15 cellular contexts compared by ENCODE assay signal in genomic region chr16:75112281-75113045, GRCh38. TPM values are rescaled to one million over a fixed set of nuclear protein-coding genes. Genes with fewer than 3 reads are reported as not detected.
DNase-seq lines count a peak whose midpoint lies in the region; ATAC-seq and TF ChIP-seq lines count a peak whose summit lies in the region.
"Had no signal": no experiment of that assay in that cellular context is flagged by ENCODE, and none has a peak within 500 bp of the region (broad histone marks: within the 10 kb centered on the region; RNA-seq: fewer than 3 reads in every experiment).

No MANE protein-coding gene starts in this region.

- H3K23me2 ChIP-seq in H9 (ENCODE audit: insufficient read length, low read depth, low read length, poor library complexity, severe bottlenecking), result no peaks in the 10 kb centered on the region

- H3K14ac ChIP-seq in H9 (ENCODE audit: insufficient read depth, low read length), result no peak overlapping the region; the same call in 1 of the 2 replicates

- CTCF ChIA-PET in Caco-2 (lab: Charles Lee), result interaction anchor here (1.6 to 3.9 kb wide), 4 partner anchors 18 to 115 kb away, joined by 5 to 112 read pairs (median 14); partner anchors contain the start of gene ZNRF1

- peaks cover 28% of the 10 kb centered on the region for H3K4me1 ChIP-seq in Caco-2
- peaks cover 6% of the 10 kb centered on the region; the same call in 1 of the 2 replicates for H3K4me1 ChIP-seq in H9 (ENCODE audit: insufficient read depth, low read length)
- H3K4me1 ChIP-seq in gastroesophageal sphincter, result peaks cover 8 to 82% (median 41%) of the 10 kb centered on the region in 3 donors
- peaks cover 34% of the 10 kb centered on the region for H3K4me1 ChIP-seq in ovary (ENCODE audit: insufficient read depth)

- H3K36me3 Mint-ChIP-seq in Caco-2 (ENCODE audit: insufficient read depth, unreplicated experiment), result peaks cover 58% of the 10 kb centered on the region
- H3K36me3 Mint-ChIP-seq in H9 (ENCODE audit: insufficient read depth in 1 of 3, low read depth in 3 of 3), result peaks cover 0 to 4% (median 2%) of the 10 kb centered on the region in 3 experiments; a peak in 4 of 7 replicates
- peaks cover 14 to 22% of the 10 kb centered on the region in 2 donors for H3K36me3 Mint-ChIP-seq in CD14-positive monocyte

- no peak overlapping the region for H2BK12ac ChIP-seq in H9 (ENCODE audit: insufficient read length, low read depth, low read length)

- H4K5ac ChIP-seq in H9 (ENCODE audit: insufficient read length, low read depth, low read length), result no peak overlapping the region

- H3K36me3 ChIP-seq in Caco-2 (ENCODE audit: control insufficient read depth, insufficient read depth, low read length) (0 out of 2 replicates have a peak, but pooled peaks cover 1% of the 10 kb centered on the region), gastroesophageal sphincter (peaks cover 0 to 10% of the 10 kb centered on the region in 2 donors), ovary (no peaks in the 10 kb centered on the region)
- H3K36me3 ChIP-seq: pancreas, SJCRH30 had no signal

- no peak overlapping the region for H2BK15ac ChIP-seq in H9 (ENCODE audit: low read depth, low read length)

- peak in 1 of 2 experiments; percentile 0 for TF ChIP-seq CTCF in Caco-2 (IDR thresholded peaks at IDR 0.05; ENCODE audit: insufficient read depth in 1 of 2, low read depth in 1 of 2, low read length in 1 of 2, severe bottlenecking in 1 of 2, unreplicated experiment in 1 of 2)
- TF ChIP-seq CTCF in H9 (conservative IDR thresholded peaks at IDR 0.05), result no peak
- TF ChIP-seq CTCF in gastroesophageal sphincter (IDR thresholded peaks at IDR 0.05), result no peak
- TF ChIP-seq CTCF in ovary (IDR thresholded peaks at IDR 0.05), result no peak
- TF ChIP-seq CTCF in CD14-positive monocyte (IDR thresholded peaks at IDR 0.05), result no peak

- no peaks in the 10 kb centered on the region for H3K79me1 ChIP-seq in H9 (ENCODE audit: insufficient read depth, low read depth, low read length, poor library complexity, severe bottlenecking)

- H3K27me3 Mint-ChIP-seq in Caco-2 (ENCODE audit: insufficient read depth, unreplicated experiment), result no peaks in the 10 kb centered on the region
- peaks cover 4% of the 10 kb centered on the region; the same call in 1 of the 2 replicates for H3K27me3 Mint-ChIP-seq in H9 (ENCODE audit: low read depth)
- peaks cover 22 to 32% (median 30%) of the 10 kb centered on the region in 3 donors for H3K27me3 Mint-ChIP-seq in CD14-positive monocyte (ENCODE audit: low read depth in 3 of 3)

- ATAC-seq in gastroesophageal sphincter (no peak), GM21737 (IDR thresholded peaks at IDR 0.05; ENCODE audit: unreplicated experiment) (no peak)
- ATAC-seq: pancreas had no signal

- no peak overlapping the region for H3K9ac ChIP-seq in H9 (ENCODE audit: extremely low read depth, insufficient read length, low read length)

- H3K27me3 ChIP-seq in Caco-2 (replicated peaks; ENCODE audit: control insufficient read depth, insufficient read depth, low read length) (no peaks in the 10 kb centered on the region), H9 (ENCODE audit: insufficient read depth, low read length) (no peaks in the 10 kb centered on the region), gastroesophageal sphincter (no peaks in the 10 kb centered on the region), ovary (no peaks in the 10 kb centered on the region)
- H3K27me3 ChIP-seq: dorsolateral prefrontal cortex, pancreas, SJCRH30 had no signal

- BruUV-seq in Caco-2 (replicated peaks; lab: Mats Ljungman, UMichigan), result no TSS peak

- no peak overlapping the region for H4K91ac ChIP-seq in H9 (ENCODE audit: insufficient read length, low read depth, low read length)

- no peak overlapping the region for H3K18ac ChIP-seq in H9 (ENCODE audit: insufficient read length, low read depth, low read length)

- H3K9me3 Mint-ChIP-seq in Caco-2 (ENCODE audit: unreplicated experiment), result no peaks in the 10 kb centered on the region
- 0 out of 5 replicates have a peak, but pooled peaks cover 0 to 3% of the 10 kb centered on the region in 2 experiments for H3K9me3 Mint-ChIP-seq in H9
- peaks cover 0 to 6% (median 3%) of the 10 kb centered on the region in 7 donors for H3K9me3 Mint-ChIP-seq in CD14-positive monocyte

- no peak overlapping the region for H2AK5ac ChIP-seq in H9 (ENCODE audit: insufficient read length, low read length)

- H3K4me3 Mint-ChIP-seq in Caco-2 (ENCODE audit: unreplicated experiment) (no peak overlapping the region), H9 (peak overlapping the region in 1 of 2 experiments; percentile 69; a peak in 2 of 5 replicates), CD14-positive monocyte (peak overlapping the region in 1 of 2 donors; percentile 86)

- no peaks in the 10 kb centered on the region for H4K20me1 ChIP-seq in H9 (ENCODE audit: control insufficient read depth, insufficient read depth, insufficient read length)

- no peaks in the 10 kb centered on the region for H3K79me2 ChIP-seq in H9 (ENCODE audit: insufficient read depth, low read length)

- POLR2A ChIA-PET in Caco-2 (lab: Charles Lee), result no interaction called here

- WGBS in H9 (ENCODE audit: extremely low coverage, insufficient read length, low lambda C conversion rate), result no CpG with 5 or more reads among the region's 25 CpGs
- WGBS in gastroesophageal sphincter (ENCODE audit: low coverage in 1 of 2), 2 donors, result 66 to 73% methylated on average over 4 to 7 of the region's 25 CpGs
- 36 to 44% (median 40%) methylated on average over 25 of the region's 25 CpGs for WGBS in ovary, 3 donors

- TF ChIP-seq EP300 in gastroesophageal sphincter (IDR thresholded peaks at IDR 0.05) (no peak), ovary (IDR thresholded peaks at IDR 0.05) (no peak)

- TF ChIP-seq POLR2A in gastroesophageal sphincter (IDR thresholded peaks at IDR 0.05) (no peak), ovary (IDR thresholded peaks at IDR 0.05) (no peak)

- H2AFZ ChIP-seq in H9 (ENCODE audit: low read length), result no peak overlapping the region

- H3K4me1 Mint-ChIP-seq in Caco-2 (ENCODE audit: low read depth, unreplicated experiment) (peaks cover 40% of the 10 kb centered on the region), H9 (peaks cover 49 to 64% of the 10 kb centered on the region in 2 experiments), CD14-positive monocyte (peaks cover 65% of the 10 kb centered on the region)

- intact Hi-C loops in Caco-2 (cut with micrococcal nuclease; ENCODE audit: unreplicated experiment) (no loop called here), ovary (cut with DNase I) (loop anchor here in 2 of 4 donors (5.0 to 10.0 kb wide), 2 partner anchors 115 to 408 kb away; partner anchors contain the start of genes MLKL (in 1 of the 2) and ZNRF1 (in 1 of the 2)), CD14-positive monocyte (cut with micrococcal nuclease) (loop anchor here (5.0 kb wide), 2 partner anchors 50 to 115 kb away; partner anchors contain the start of gene ZNRF1 (in 1 of the 2))

- H3K27ac ChIP-seq in H9 (ENCODE audit: insufficient read length, low read depth, low read length) (no peak overlapping the region), gastroesophageal sphincter (peak overlapping the region in 3 of 4 donors; percentile 85 to 88 (median 86)), ovary (peak overlapping the region; percentile 9 to 76), substantia nigra (ENCODE audit: low read depth, low read length, poor library complexity, severe bottlenecking) (no peak overlapping the region)
- H3K27ac ChIP-seq: SJCRH30 had no signal

- no peak overlapping the region for H3K4ac ChIP-seq in H9 (ENCODE audit: low read depth, low read length)

- DNase-seq in Caco-2 (no peak), H9 (no peak), ovary (peak in 3 of 5 donors; percentile 36 to 55 (median 53)), substantia nigra (lab: John Stamatoyannopoulos, UW) (no peak), CD14-positive monocyte (ENCODE audit: low spot score) (no peak)
- no peak for DNase-seq in stimulated activated CD4-positive, alpha-beta T cell treated with anti-CD3 and anti-CD28 coated beads, Interleukin-15, amount 100 ng/mL, for 24 hours
- DNase-seq: activated CD4-positive, alpha-beta T cell treated with anti-CD3 and anti-CD28 coated beads, Interleukin-2, amount 50 U/mL, for 1 hour; C1 segment of cervical spinal cord; dorsolateral prefrontal cortex; NCI-H1105 had no signal

- H3K4me3 ChIP-seq in Caco-2 (ENCODE audit: low read depth, low read length), result no peak overlapping the region
- H3K4me3 ChIP-seq in gastroesophageal sphincter, result no peak overlapping the region
- no peak overlapping the region for H3K4me3 ChIP-seq in ovary
- H3K4me3 ChIP-seq: pancreas, SJCRH30 had no signal

- H3K56ac ChIP-seq in H9 (ENCODE audit: insufficient read length, low read depth, low read length), result no peak overlapping the region

- no peak overlapping the region for H3K23ac ChIP-seq in H9 (ENCODE audit: insufficient read length, low read depth, low read length)

- no peak overlapping the region for H3T11ph ChIP-seq in H9 (ENCODE audit: low read length)

- no peak overlapping the region for H3K4me2 ChIP-seq in H9 (ENCODE audit: insufficient read depth, insufficient read length, low read length)

- no peak overlapping the region for H2BK5ac ChIP-seq in H9 (ENCODE audit: insufficient read length, low read length)

- no peak overlapping the region for H2BK20ac ChIP-seq in H9 (ENCODE audit: low read depth, low read length, poor library complexity, severe bottlenecking)

- H3K27ac Mint-ChIP-seq in Caco-2 (ENCODE audit: unreplicated experiment) (peak overlapping the region; percentile 82), H9 (peak overlapping the region; percentile 92 to 94 (median 92); a peak in 5 of 7 replicates), CD14-positive monocyte (peak overlapping the region in 1 of 7 donors; percentile 61)

- no peak overlapping the region for H2BK120ac ChIP-seq in H9 (ENCODE audit: low read depth, low read length, poor library complexity, severe bottlenecking)

- no peaks in the 10 kb centered on the region for H3K9me3 ChIP-seq in Caco-2
- no peaks in the 10 kb centered on the region for H3K9me3 ChIP-seq in H9 (ENCODE audit: control insufficient read depth, low read depth, low read length)
- no peaks in the 10 kb centered on the region for H3K9me3 ChIP-seq in gastroesophageal sphincter
- no peaks in the 10 kb centered on the region for H3K9me3 ChIP-seq in ovary
- H3K9me3 ChIP-seq: pancreas, SJCRH30 had no signal

- H4K8ac ChIP-seq in H9 (replicated peaks; ENCODE audit: insufficient read length, low read depth, low read length), result no peak overlapping the region

RNA-seq across cellular contexts. Expression of gene LDHD, which starts 4.1 kb away (rescaled TPM):
- 4.1 and 4.5 TPM in 2 replicates for total RNA-seq in Caco-2 (2022)
- 14.5 and 14.7 TPM in 2 replicates for total RNA-seq in H9 (2021)
- 10 to 100 TPM in 2 of 4 donors, 1 to 10 TPM in 2; 5.1 to 12.8 (median 8.6) TPM for total RNA-seq in gastroesophageal sphincter
- total RNA-seq in ovary, result 10 to 100 TPM; 11.5 to 25.4 (median 20.7) TPM
- 10 to 100 TPM in 1 of 2 donors, 1 to 10 TPM in 1; 2.1 to 21.7 TPM for polyA plus RNA-seq in ovary
- 1 to 10 TPM; 3.7 to 5.4 TPM for polyA plus RNA-seq in CD14-positive monocyte
- total RNA-seq: astrocyte had no signal

RNA-seq across cellular contexts. Expression of gene ZFP1, which starts 35.9 kb away (rescaled TPM):
- total RNA-seq in Caco-2 (2022), result 11.4 and 14.2 TPM in 2 replicates
- total RNA-seq in H9 (2021), result 13.7 and 15.3 TPM in 2 replicates
- total RNA-seq in gastroesophageal sphincter, result 10 to 100 TPM in 3 of 4 donors, 1 to 10 TPM in 1; 9.8 to 18.4 (median 15.4) TPM
- 10 to 100 TPM in 6 of 7 donors, 1 to 10 TPM in 1; 7.9 to 22.3 (median 13.5) TPM for total RNA-seq in ovary
- 10 to 100 TPM in 1 of 2 donors, 1 to 10 TPM in 1; 7.2 to 15.7 TPM for polyA plus RNA-seq in ovary
- 1 to 10 TPM; 3.4 to 4.0 TPM for polyA plus RNA-seq in CD14-positive monocyte

Comparison
In these comparisons a context has a peak if more than half of its experiments do, and no peak if none do; other contexts are left out.
1. DNase-seq: peak in ovary (3 of 5); none in Caco-2 (0 of 2), H9 (single experiment), substantia nigra (0 of 49), CD14-positive monocyte (single experiment) and stimulated activated CD4-positive, alpha-beta T cell treated with anti-CD3 and anti-CD28 coated beads, Interleukin-15, amount 100 ng/mL, for 24 hours (single experiment).
2. H3K27ac ChIP-seq: peak in gastroesophageal sphincter (3 of 4) and ovary (2 of 2); none in H9 (single experiment) and substantia nigra (single experiment).